14 cellular contexts compared by ENCODE assay signal in genomic region chr9:89243296-89244061, GRCh38.
"Had no signal": no experiment of that assay in that cellular context is flagged by ENCODE, and none has a peak within 500 bp of the region (broad histone marks: within the 10 kb centered on the region; RNA-seq: fewer than 3 reads in every experiment).

No MANE protein-coding gene starts in this region.

- H3K4me3 ChIP-seq: gastrocnemius medialis, heart right ventricle, vagina had no signal

- DNase-seq: activated CD4-positive, alpha-beta T cell treated with anti-CD3 and anti-CD28 coated beads, Interleukin-2, amount 50 U/mL, for 1 hour; activated CD4-positive, CD25-positive, alpha-beta regulatory T cell; activated effector memory CD4-positive, alpha-beta T cell treated with Interleukin-2 at 50 U/mL for 16 hours; activated T-cell treated with anti-CD3 and anti-CD28 coated beads, Interleukin-2, amount 50 U/mL, for 1 hour; amygdala; effector memory CD4-positive, alpha-beta T cell; gastrocnemius medialis; heart right ventricle; midbrain had no signal

- H3K27me3 ChIP-seq: gastrocnemius medialis, vagina had no signal

- H3K27ac Mint-ChIP-seq: activated naive CD4-positive, alpha-beta T cell treated with anti-CD3 and anti-CD28 coated beads, Interleukin-2, amount 50 U/mL, for 72 hours had no signal

- H3K27ac ChIP-seq: gastrocnemius medialis, heart right ventricle, parathyroid adenoma, vagina had no signal

- H3K36me3 ChIP-seq: gastrocnemius medialis, heart right ventricle, vagina had no signal

- H3K4me3 Mint-ChIP-seq: brain had no signal

- H3K9me3 ChIP-seq: gastrocnemius medialis, vagina had no signal

- H3K9me3 Mint-ChIP-seq: activated naive CD4-positive, alpha-beta T cell treated with anti-CD3 and anti-CD28 coated beads, Interleukin-2, amount 50 U/mL, for 72 hours had no signal

- ATAC-seq: activated naive CD4-positive, alpha-beta T cell treated with anti-CD3 and anti-CD28 coated beads, Interleukin-2, amount 50 U/mL, for 72 hours; gastrocnemius medialis; heart right ventricle had no signal

- FAIRE-seq: TTC549 had no signal

- H3K4me1 ChIP-seq: gastrocnemius medialis, heart right ventricle, parathyroid adenoma, vagina had no signal
